Comparison of ENCODE assay signal across 10 cellular contexts in genomic region chr16:11093578-11094074, GRCh38.
DNase-seq lines count a peak whose midpoint lies in the region; ATAC-seq and TF ChIP-seq lines count a peak whose summit lies in the region.
"Had no signal": no experiment of that assay in that cellular context is flagged by ENCODE, and none has a peak within 500 bp of the region (broad histone marks: within the 10 kb centered on the region; RNA-seq: fewer than 3 reads in every experiment).

No MANE protein-coding gene starts in this region.

- H3K27ac ChIP-seq in OCI-LY3 (ENCODE audit: low read length) (peak overlapping the region; percentile 67), esophagus squamous epithelium (peak overlapping the region in 3 of 4 donors; percentile 34 to 73 (median 53))

- intact Hi-C loops in activated CD4-positive, alpha-beta T cell treated with anti-CD3 and anti-CD28 coated beads, Interleukin-2, amount 10 ng/mL, durations not matched to agents 24 days and 14 days (cut with micrococcal nuclease) = loop anchor here (1.0 to 2.0 kb wide), 11 partner anchors 12 to 163 kb away; partner anchors contain the start of gene SOCS1
- intact Hi-C loops in esophagus squamous epithelium (cut with DNase I) = no loop called here

- H3K36me3 Mint-ChIP-seq in activated CD4-positive, alpha-beta T cell treated with anti-CD3 and anti-CD28 coated beads, Interleukin-2, amount 10 ng/mL, durations not matched to agents 24 days and 14 days (ENCODE audit: low read depth) = peaks cover 24% of the 10 kb centered on the region

- no peaks in the 10 kb centered on the region for H3K27me3 Mint-ChIP-seq in activated CD4-positive, alpha-beta T cell treated with anti-CD3 and anti-CD28 coated beads, Interleukin-2, amount 10 ng/mL, durations not matched to agents 24 days and 14 days

- H4K20me1 ChIP-seq in OCI-LY3 (ENCODE audit: insufficient read depth, low read length) = no peaks in the 10 kb centered on the region

- peak overlapping the region; percentile 50 for H3K9ac ChIP-seq in OCI-LY3 (ENCODE audit: low read length)

- H3K4me2 ChIP-seq in OCI-LY3 (ENCODE audit: low read length) = peak overlapping the region; percentile 54

- TF ChIP-seq CTCF in OCI-LY3 (IDR thresholded peaks at IDR 0.05; ENCODE audit: low read depth, low read length) = no peak
- no peak for TF ChIP-seq CTCF in esophagus squamous epithelium (IDR thresholded peaks at IDR 0.05)

- peaks cover 67% of the 10 kb centered on the region for H3K4me1 Mint-ChIP-seq in activated CD4-positive, alpha-beta T cell treated with anti-CD3 and anti-CD28 coated beads, Interleukin-2, amount 10 ng/mL, durations not matched to agents 24 days and 14 days

- H3K4me3 ChIP-seq in OCI-LY3 (ENCODE audit: low read length) (no peak overlapping the region), esophagus squamous epithelium (no peak overlapping the region)

- 63 to 77% methylated on average over 9 of the region's 10 CpGs for WGBS in esophagus squamous epithelium, 2 donors

- H3K9me3 ChIP-seq in OCI-LY3 (ENCODE audit: insufficient read depth, low read length) (no peaks in the 10 kb centered on the region), esophagus squamous epithelium (no peaks in the 10 kb centered on the region)

- no peak for DNase-seq in activated CD4-positive, alpha-beta T cell treated with anti-CD3 and anti-CD28 coated beads, Interleukin-2, amount 10 ng/mL, durations not matched to agents 24 days and 14 days
- no peak for DNase-seq in activated CD4-positive, alpha-beta T cell treated with anti-CD3 and anti-CD28 coated beads, Interleukin-2, amount 50 U/mL, for 1 hour
- no peak for DNase-seq in esophagus squamous epithelium (lab: John Stamatoyannopoulos, UW)
- DNase-seq in stimulated activated naive CD8-positive, alpha-beta T cell treated with anti-CD3 and anti-CD28 coated beads, Interleukin-15, Interleukin-2, amounts not matched to agents 100 U/mL and 50 U/mL, for 24 hours = peak; percentile 41
- DNase-seq in COR-L47 (lab: John Stamatoyannopoulos, UW) = no peak
- DNase-seq in LoVo (ENCODE audit: low spot score) = no peak
- DNase-seq: NCI-H1417 treated with DMSO at 0.1 percent for 48 hours, posterior cingulate gyrus had no signal

- no peaks in the 10 kb centered on the region for H3K9me3 Mint-ChIP-seq in activated CD4-positive, alpha-beta T cell treated with anti-CD3 and anti-CD28 coated beads, Interleukin-2, amount 10 ng/mL, durations not matched to agents 24 days and 14 days

- H3K4me3 Mint-ChIP-seq in activated CD4-positive, alpha-beta T cell treated with anti-CD3 and anti-CD28 coated beads, Interleukin-2, amount 10 ng/mL, durations not matched to agents 24 days and 14 days = peak overlapping the region; percentile 71

- ATAC-seq in stimulated activated naive CD8-positive, alpha-beta T cell treated with anti-CD3 and anti-CD28 coated beads, Interleukin-15, Interleukin-2, amounts not matched to agents 100 U/mL and 50 U/mL, for 24 hours = no peak
- ATAC-seq in HG03520 (IDR thresholded peaks at IDR 0.05; ENCODE audit: unreplicated experiment) = no peak

- no peaks in the 10 kb centered on the region for H3K79me2 ChIP-seq in OCI-LY3 (ENCODE audit: low read length)

- no peak for TF ChIP-seq POLR2A in esophagus squamous epithelium (IDR thresholded peaks at IDR 0.05)

- H3K27ac Mint-ChIP-seq in activated CD4-positive, alpha-beta T cell treated with anti-CD3 and anti-CD28 coated beads, Interleukin-2, amount 10 ng/mL, durations not matched to agents 24 days and 14 days = peak overlapping the region; percentile 98

- no peak overlapping the region for H2AFZ ChIP-seq in OCI-LY3 (ENCODE audit: low read depth, low read length)

- peaks cover 43% of the 10 kb centered on the region for H3K4me1 ChIP-seq in OCI-LY3 (ENCODE audit: low read length)
- H3K4me1 ChIP-seq in esophagus squamous epithelium = peaks cover 11 to 59% (median 27%) of the 10 kb centered on the region in 3 donors

- H3K27me3 ChIP-seq in OCI-LY3 (ENCODE audit: low read depth, low read length) = no peaks in the 10 kb centered on the region
- H3K27me3 ChIP-seq in esophagus squamous epithelium = no peaks in the 10 kb centered on the region

- H3K36me3 ChIP-seq in OCI-LY3 (replicated peaks; ENCODE audit: low read depth, low read length) (peaks cover 10% of the 10 kb centered on the region), esophagus squamous epithelium (peaks cover 0 to 25% (median 5%) of the 10 kb centered on the region in 3 donors)
